ENCODE assay signal across 18 cellular contexts in the genomic region with DNA sequence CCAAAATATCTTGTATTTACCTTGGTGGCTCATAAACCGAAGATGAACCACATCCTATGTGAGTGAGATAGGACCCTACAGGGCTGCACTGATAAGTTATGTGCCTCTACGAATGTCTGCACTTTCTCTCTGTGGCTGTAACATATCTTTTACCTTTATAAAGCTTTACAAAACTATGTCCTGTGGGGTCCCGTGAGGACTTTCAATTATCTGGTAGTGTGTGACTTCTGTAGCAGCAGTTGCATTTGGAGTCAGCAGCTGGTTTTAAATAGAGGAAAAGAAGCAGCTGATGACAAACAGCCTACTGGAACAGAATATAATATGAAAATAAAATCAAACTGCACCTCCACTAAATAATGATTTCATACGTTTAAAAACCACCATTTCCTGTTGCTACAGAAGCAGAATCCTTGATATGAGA.
"Had no signal": no experiment of that assay in that cellular context is flagged by ENCODE, and none has a peak within 500 bp of the region (broad histone marks: within the 10 kb centered on the region; RNA-seq: fewer than 3 reads in every experiment).

No MANE protein-coding gene starts in this region.

- H3K4me3 Mint-ChIP-seq: central memory CD8-positive, alpha-beta T cell; nephron had no signal

- H3K4me1 Mint-ChIP-seq: central memory CD8-positive, alpha-beta T cell; nephron had no signal

- H3K27me3 Mint-ChIP-seq: central memory CD8-positive, alpha-beta T cell had no signal

- H3K4me3 ChIP-seq: coronary artery, left ventricle myocardium inferior, prostate gland, skin epidermis, transverse colon had no signal

- H3K4me1 ChIP-seq: left ventricle myocardium inferior, prostate gland, transverse colon had no signal

- H3K27me3 ChIP-seq: brain microvascular endothelial cell, transverse colon had no signal

- H3K9me3 ChIP-seq: prostate gland, transverse colon had no signal

- H3K27ac Mint-ChIP-seq: activated naive CD4-positive, alpha-beta T cell treated with anti-CD3 and anti-CD28 coated beads, Interleukin-2, amount 50 U/mL, for 72 hours; nephron had no signal

- H3K36me3 Mint-ChIP-seq: activated naive CD4-positive, alpha-beta T cell treated with anti-CD3 and anti-CD28 coated beads, Interleukin-2, amount 50 U/mL, for 72 hours had no signal

- DNase-seq: anterior cingulate cortex; brain microvascular endothelial cell; hippocampal formation; kidney; left ventricle myocardium inferior; occipital lobe; right cardiac atrium; stimulated activated CD4-positive, alpha-beta T cell treated with anti-CD3 and anti-CD28 coated beads, Interleukin-15, amount 100 ng/mL, for 24 hours; stimulated activated CD4-positive, alpha-beta T cell treated with anti-CD3 and anti-CD28 coated beads, Interleukin-4, amount 100 ng/mL, for 1 hour; T-helper 9 cell; transverse colon had no signal

- H3K36me3 ChIP-seq: brain microvascular endothelial cell, left ventricle myocardium inferior, prostate gland, transverse colon had no signal

- ATAC-seq: esophagus mucosa, right cardiac atrium had no signal

- H3K27ac ChIP-seq: brain microvascular endothelial cell, coronary artery, left ventricle myocardium inferior, prostate gland, skin epidermis, transverse colon had no signal
